Comparison of ENCODE assay signal across 1 cellular context in genomic region chr19:47112664-47113445, GRCh38.
TF ChIP-seq lines count a peak whose summit lies in the region.

No MANE protein-coding gene starts in this region.

TF ChIP-seq in HepG2, 621 proteins besides CTCF, POLR2A, EP300 and RAD21 (continued from another document and continues in another):
- TF ChIP-seq PRDM4 (CRISPR knock-in tag; IDR thresholded peaks at IDR 0.05; ENCODE audit: borderline replicate concordance) (no peak), ZMYM4 (CRISPR knock-in tag; IDR thresholded peaks at IDR 0.05) (peak; percentile 55), U2AF2 (IDR thresholded peaks at IDR 0.05; ENCODE audit: low read depth, low read length) (peak; percentile 88), ZNF670 (CRISPR knock-in tag; IDR thresholded peaks at IDR 0.05; ENCODE audit: borderline replicate concordance) (peak; percentile 34; the same call in 1 of the 2 replicates), ZSCAN21 (CRISPR knock-in tag; IDR thresholded peaks at IDR 0.05; ENCODE audit: borderline replicate concordance) (peak; percentile 89; the same call in 1 of the 2 replicates), CAMTA2 (CRISPR knock-in tag; IDR thresholded peaks at IDR 0.05; ENCODE audit: borderline replicate concordance) (no peak), ZSCAN9 (CRISPR knock-in tag; IDR thresholded peaks at IDR 0.05; ENCODE audit: borderline replicate concordance) (peak; percentile 88; the same call in 1 of the 2 replicates), BATF2 (CRISPR knock-in tag; IDR thresholded peaks at IDR 0.05) (0 out of 2 replicates have a peak, but pooled peaks have one; percentile 54), ZBTB43 (CRISPR knock-in tag; conservative IDR thresholded peaks at IDR 0.05) (no peak; the same call in 1 of the 2 replicates), ZKSCAN5 (CRISPR knock-in tag; IDR thresholded peaks at IDR 0.05) (peak; percentile 94), WIZ (CRISPR knock-in tag; IDR thresholded peaks at IDR 0.05) (no peak), HOXA5 (CRISPR knock-in tag; IDR thresholded peaks at IDR 0.05) (peak; percentile 58), ZNF367 (CRISPR knock-in tag; IDR thresholded peaks at IDR 0.05; ENCODE audit: borderline replicate concordance) (no peak), ZFP37 (CRISPR knock-in tag; IDR thresholded peaks at IDR 0.05; ENCODE audit: borderline replicate concordance) (peak; percentile 62; the same call in 1 of the 2 replicates), KIAA2018 (CRISPR knock-in tag; IDR thresholded peaks at IDR 0.05; ENCODE audit: borderline replicate concordance) (no peak), MATR3 (CRISPR knock-in tag; IDR thresholded peaks at IDR 0.05) (no peak), ZNF629 (CRISPR knock-in tag; conservative IDR thresholded peaks at IDR 0.05) (no peak), CBX5 (CRISPR knock-in tag; IDR thresholded peaks at IDR 0.05; ENCODE audit: borderline replicate concordance) (peak; percentile 44; the same call in 1 of the 2 replicates), IKZF5 (CRISPR knock-in tag; IDR thresholded peaks at IDR 0.05) (peak; percentile 70), ZZZ3 (CRISPR knock-in tag; IDR thresholded peaks at IDR 0.05; ENCODE audit: borderline replicate concordance) (no peak), SPEN (CRISPR knock-in tag; IDR thresholded peaks at IDR 0.05; ENCODE audit: low read depth) (peak; percentile 77), ZNF773 (CRISPR knock-in tag; IDR thresholded peaks at IDR 0.05; ENCODE audit: borderline replicate concordance) (no peak), TGIF2 (CRISPR knock-in tag; IDR thresholded peaks at IDR 0.05) (0 out of 2 replicates have a peak, but pooled peaks have one; percentile 23), ZNF512 (CRISPR knock-in tag; IDR thresholded peaks at IDR 0.05) (no peak), NCOA5 (CRISPR knock-in tag; IDR thresholded peaks at IDR 0.05) (no peak), NKX3-1 (CRISPR knock-in tag; IDR thresholded peaks at IDR 0.05) (peak; percentile 27; the same call in 1 of the 2 replicates), ZNF644 (CRISPR knock-in tag; IDR thresholded peaks at IDR 0.05; ENCODE audit: low read depth) (no peak), NFKB2 (CRISPR knock-in tag; IDR thresholded peaks at IDR 0.05; ENCODE audit: borderline replicate concordance) (peak; percentile 62; the same call in 1 of the 2 replicates), NFIC (IDR thresholded peaks at IDR 0.05; ENCODE audit: low read length) (no peak), ZNF160 (CRISPR knock-in tag; IDR thresholded peaks at IDR 0.05) (peak; percentile 55; the same call in 1 of the 2 replicates)
- TF ChIP-seq, protein P1, sequence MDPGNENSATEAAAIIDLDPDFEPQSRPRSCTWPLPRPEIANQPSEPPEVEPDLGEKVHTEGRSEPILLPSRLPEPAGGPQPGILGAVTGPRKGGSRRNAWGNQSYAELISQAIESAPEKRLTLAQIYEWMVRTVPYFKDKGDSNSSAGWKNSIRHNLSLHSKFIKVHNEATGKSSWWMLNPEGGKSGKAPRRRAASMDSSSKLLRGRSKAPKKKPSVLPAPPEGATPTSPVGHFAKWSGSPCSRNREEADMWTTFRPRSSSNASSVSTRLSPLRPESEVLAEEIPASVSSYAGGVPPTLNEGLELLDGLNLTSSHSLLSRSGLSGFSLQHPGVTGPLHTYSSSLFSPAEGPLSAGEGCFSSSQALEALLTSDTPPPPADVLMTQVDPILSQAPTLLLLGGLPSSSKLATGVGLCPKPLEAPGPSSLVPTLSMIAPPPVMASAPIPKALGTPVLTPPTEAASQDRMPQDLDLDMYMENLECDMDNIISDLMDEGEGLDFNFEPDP (CRISPR knock-in tag; conservative IDR thresholded peaks at IDR 0.05) = no peak
- TF ChIP-seq, protein P2, sequence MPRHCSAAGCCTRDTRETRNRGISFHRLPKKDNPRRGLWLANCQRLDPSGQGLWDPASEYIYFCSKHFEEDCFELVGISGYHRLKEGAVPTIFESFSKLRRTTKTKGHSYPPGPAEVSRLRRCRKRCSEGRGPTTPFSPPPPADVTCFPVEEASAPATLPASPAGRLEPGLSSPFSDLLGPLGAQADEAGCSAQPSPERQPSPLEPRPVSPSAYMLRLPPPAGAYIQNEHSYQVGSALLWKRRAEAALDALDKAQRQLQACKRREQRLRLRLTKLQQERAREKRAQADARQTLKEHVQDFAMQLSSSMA (CRISPR knock-in tag; IDR thresholded peaks at IDR 0.05) = no peak
- TF ChIP-seq, protein P3, sequence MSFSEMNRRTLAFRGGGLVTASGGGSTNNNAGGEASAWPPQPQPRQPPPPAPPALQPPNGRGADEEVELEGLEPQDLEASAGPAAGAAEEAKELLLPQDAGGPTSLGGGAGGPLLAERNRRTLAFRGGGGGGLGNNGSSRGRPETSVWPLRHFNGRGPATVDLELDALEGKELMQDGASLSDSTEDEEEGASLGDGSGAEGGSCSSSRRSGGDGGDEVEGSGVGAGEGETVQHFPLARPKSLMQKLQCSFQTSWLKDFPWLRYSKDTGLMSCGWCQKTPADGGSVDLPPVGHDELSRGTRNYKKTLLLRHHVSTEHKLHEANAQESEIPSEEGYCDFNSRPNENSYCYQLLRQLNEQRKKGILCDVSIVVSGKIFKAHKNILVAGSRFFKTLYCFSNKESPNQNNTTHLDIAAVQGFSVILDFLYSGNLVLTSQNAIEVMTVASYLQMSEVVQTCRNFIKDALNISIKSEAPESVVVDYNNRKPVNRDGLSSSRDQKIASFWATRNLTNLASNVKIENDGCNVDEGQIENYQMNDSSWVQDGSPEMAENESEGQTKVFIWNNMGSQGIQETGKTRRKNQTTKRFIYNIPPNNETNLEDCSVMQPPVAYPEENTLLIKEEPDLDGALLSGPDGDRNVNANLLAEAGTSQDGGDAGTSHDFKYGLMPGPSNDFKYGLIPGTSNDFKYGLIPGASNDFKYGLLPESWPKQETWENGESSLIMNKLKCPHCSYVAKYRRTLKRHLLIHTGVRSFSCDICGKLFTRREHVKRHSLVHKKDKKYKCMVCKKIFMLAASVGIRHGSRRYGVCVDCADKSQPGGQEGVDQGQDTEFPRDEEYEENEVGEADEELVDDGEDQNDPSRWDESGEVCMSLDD (CRISPR knock-in tag; IDR thresholded peaks at IDR 0.05; ENCODE audit: borderline replicate concordance) = no peak
